ENCODE assay signal across 8 cellular contexts in genomic region chr10:105974803-105975456, GRCh38.
DNase-seq lines count a peak whose midpoint lies in the region; TF ChIP-seq lines count a peak whose summit lies in the region.

No MANE protein-coding gene starts in this region.

- no peak overlapping the region for H3K9ac ChIP-seq in muscle layer of colon (ENCODE audit: low read length)

- H3K4me3 Mint-ChIP-seq in MCF 10A (ENCODE audit: unreplicated experiment), result peak overlapping the region; percentile 56

- in situ Hi-C loops in HAP-1 (cut with MboI; ENCODE audit: low sequenced_read_pairs), result no loop called here

- POLR2A ChIA-PET in MCF 10A (lab: Yijun Ruan, JAX), result interaction anchor here (0.8 to 0.9 kb wide), 3 partner anchors 19 to 127 kb away, joined by 3 to 4 read pairs (median 3); no protein-coding TSS in a partner anchor

- H3K27ac ChIP-seq in muscle layer of colon (ENCODE audit: low read depth, low read length), result no peak overlapping the region

- H3K4me3 ChIP-seq in muscle layer of colon (ENCODE audit: low read depth in 1 of 2, low read length in 2 of 2) (peak overlapping the region; percentile 11 to 58), HAP-1 (no peak overlapping the region)

- intact Hi-C loops in MCF 10A (cut with micrococcal nuclease), result loop anchor here (1.0 kb wide), 1 partner anchor 178 kb away; no protein-coding TSS in a partner anchor

- TF ChIP-seq CTCF in MCF 10A (IDR thresholded peaks at IDR 0.05; ENCODE audit: unreplicated experiment) (peak; percentile 43), GM10266 (IDR thresholded peaks at IDR 0.05; ENCODE audit: control insufficient read depth, insufficient read depth, low read depth, missing control alignments) (no peak)

- H3K4me1 ChIP-seq in muscle layer of colon (ENCODE audit: insufficient read depth, low read length) (no peaks in the 10 kb centered on the region), HAP-1 (no peaks in the 10 kb centered on the region)

- H3K36me3 Mint-ChIP-seq in MCF 10A (ENCODE audit: insufficient read depth, unreplicated experiment), result no peaks in the 10 kb centered on the region

- H3K9me3 ChIP-seq in muscle layer of colon (ENCODE audit: low read length), result no peaks in the 10 kb centered on the region
- H3K9me3 ChIP-seq in HAP-1, result no peaks in the 10 kb centered on the region

- no TSS peak for BruUV-seq in MCF 10A (replicated peaks; lab: Mats Ljungman, UMichigan)

- peak overlapping the region; percentile 19 for H3K27ac Mint-ChIP-seq in MCF 10A (ENCODE audit: low read depth, unreplicated experiment)

- CTCF ChIA-PET in MCF 10A (lab: Yijun Ruan, JAX), result interaction anchor here (0.5 to 7.6 kb wide), 25 partner anchors 9 to 826 kb away, joined by 3 to 96 read pairs (median 3); no protein-coding TSS in a partner anchor

- no peaks in the 10 kb centered on the region for H3K4me1 Mint-ChIP-seq in MCF 10A (ENCODE audit: insufficient read depth, unreplicated experiment)

- H3K27me3 Mint-ChIP-seq in MCF 10A (ENCODE audit: insufficient read depth, unreplicated experiment), result no peaks in the 10 kb centered on the region

- H3K36me3 ChIP-seq in muscle layer of colon (ENCODE audit: insufficient read depth, low read length) (no peaks in the 10 kb centered on the region), HAP-1 (replicated peaks) (no peaks in the 10 kb centered on the region)

- DNase-seq in ELR (ENCODE audit: low read depth) (peak; percentile 35), HuH-7 (ENCODE audit: low spot score) (peak; percentile 6), MCF 10A (ENCODE audit: unreplicated experiment) (peak; percentile 66), HK-2 (ENCODE audit: unreplicated experiment) (no peak), UCSD-AML1 (lab: John Stamatoyannopoulos, UW; ENCODE audit: unreplicated experiment) (no peak), HAP-1 (ENCODE audit: low spot score in 2 of 2) (no peak), GM10266 (ENCODE audit: extremely low spot score) (no peak)

- H3K27me3 ChIP-seq in muscle layer of colon (ENCODE audit: control insufficient read depth in 1 of 2, insufficient read depth in 2 of 2, low read length in 2 of 2), result no peaks in the 10 kb centered on the region
- no peaks in the 10 kb centered on the region for H3K27me3 ChIP-seq in HAP-1 (ENCODE audit: low read depth)

- H3K9me3 Mint-ChIP-seq in MCF 10A (ENCODE audit: unreplicated experiment), result no peaks in the 10 kb centered on the region

Comparison
In these comparisons a context has a peak if more than half of its experiments do, and no peak if none do; other contexts are left out.
1. DNase-seq: peak in ELR (single experiment), HuH-7 (single experiment) and MCF 10A (single experiment); none in HK-2 (single experiment), UCSD-AML1 (single experiment), HAP-1 (0 of 2) and GM10266 (single experiment).